In the genomic region with DNA sequence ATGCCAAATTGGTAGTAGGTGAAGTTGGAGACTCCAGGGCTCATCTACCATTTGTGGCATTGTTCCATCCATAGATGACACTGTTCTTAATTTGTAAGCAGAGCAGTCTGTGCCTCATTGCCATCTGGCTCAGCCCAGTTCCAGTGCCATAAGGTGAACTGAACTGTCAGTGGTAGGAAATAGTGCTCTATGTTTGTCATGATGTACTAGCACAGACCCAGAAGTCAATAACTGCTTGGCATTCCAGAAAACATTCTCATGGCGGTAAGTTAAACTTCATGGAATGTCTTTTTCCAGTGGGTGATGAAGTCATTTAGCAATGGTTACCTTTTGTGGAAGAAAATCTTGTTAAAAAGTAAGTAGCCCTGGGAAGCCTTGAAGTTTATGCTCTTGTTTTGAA, we compare ENCODE assay signal across 13 cellular contexts.
DNase-seq lines count a peak whose midpoint lies in the region; ATAC-seq, FAIRE-seq and TF ChIP-seq lines count a peak whose summit lies in the region.
"Had no signal": no experiment of that assay in that cellular context is flagged by ENCODE, and none has a peak within 500 bp of the region (broad histone marks: within the 10 kb centered on the region; RNA-seq: fewer than 3 reads in every experiment).

No MANE protein-coding gene starts in this region.

- no peaks in the 10 kb centered on the region for H3K27me3 ChIP-seq in keratinocyte (ENCODE audit: control insufficient read depth, extremely low read depth, insufficient read depth, low read length)

- no peak overlapping the region for H3K4me3 Mint-ChIP-seq in activated CD4-positive, alpha-beta T cell treated with anti-CD3 and anti-CD28 coated beads, Interleukin-2, amount 10 ng/mL, durations not matched to agents 24 days and 14 days
- H3K4me3 Mint-ChIP-seq in activated CD4-positive, alpha-beta T cell treated with anti-CD3 and anti-CD28 coated beads, Interleukin-2, amount 10 ng/mL, durations not matched to agents 7 days and 5 days = no peak overlapping the region
- H3K4me3 Mint-ChIP-seq: dendritic cell treated with granulocyte-macrophage colony-stimulating factor and Interleukin-4, amounts not matched to agents 40 ng/mL and 50 ng/mL, for 4 days; memory B cell had no signal

- H3K27ac Mint-ChIP-seq in activated CD4-positive, alpha-beta T cell treated with anti-CD3 and anti-CD28 coated beads, Interleukin-2, amount 10 ng/mL, durations not matched to agents 24 days and 14 days = no peak overlapping the region
- no peak overlapping the region for H3K27ac Mint-ChIP-seq in activated CD4-positive, alpha-beta T cell treated with anti-CD3 and anti-CD28 coated beads, Interleukin-2, amount 10 ng/mL, durations not matched to agents 7 days and 5 days
- H3K27ac Mint-ChIP-seq: dendritic cell treated with granulocyte-macrophage colony-stimulating factor and Interleukin-4, amounts not matched to agents 40 ng/mL and 50 ng/mL, for 4 days; memory B cell had no signal

- peaks cover 16% of the 10 kb centered on the region for H3K4me1 ChIP-seq in keratinocyte (ENCODE audit: control insufficient read depth, extremely low read depth, insufficient read depth, low read length)

- intact Hi-C loops in activated CD4-positive, alpha-beta T cell treated with anti-CD3 and anti-CD28 coated beads, Interleukin-2, amount 10 ng/mL, durations not matched to agents 24 days and 14 days (cut with micrococcal nuclease) = no loop called here

- H3K4me2 ChIP-seq in keratinocyte (ENCODE audit: control insufficient read depth, extremely low read depth, insufficient read depth, low read depth, low read length) = peak overlapping the region; percentile 9

- H3K79me2 ChIP-seq in keratinocyte (ENCODE audit: control insufficient read depth, insufficient read depth, low read length) = no peaks in the 10 kb centered on the region

- FAIRE-seq in keratinocyte (lab: Jason Lieb, UNC) = peak; percentile 100
- FAIRE-seq in urothelium cell line (lab: Jason Lieb, UNC) = peak; percentile 99

- no peak for TF ChIP-seq CTCF in astrocyte of the spinal cord (IDR thresholded peaks at IDR 0.05; ENCODE audit: low read depth, low read length)
- no peak for TF ChIP-seq CTCF in keratinocyte (optimal IDR thresholded peaks at IDR 0.05 in 1 of 3, IDR thresholded peaks at IDR 0.05 in 1 of 3, conservative IDR thresholded peaks at IDR 0.05 in 1 of 3; ENCODE audit: extremely low read depth in 1 of 3, insufficient read depth in 2 of 3, low read length in 3 of 3)

- in situ Hi-C loops in astrocyte of the spinal cord (cut with HindIII; ENCODE audit: low sequenced_read_pairs) = no loop called here

- CTCF ChIA-PET in activated CD4-positive, alpha-beta T cell treated with anti-CD3 and anti-CD28 coated beads, Interleukin-2, amount 10 ng/mL, durations not matched to agents 7 days and 5 days (lab: Charles Lee) = no interaction called here

- H3K4me1 Mint-ChIP-seq in activated CD4-positive, alpha-beta T cell treated with anti-CD3 and anti-CD28 coated beads, Interleukin-2, amount 10 ng/mL, durations not matched to agents 24 days and 14 days = no peaks in the 10 kb centered on the region
- no peaks in the 10 kb centered on the region for H3K4me1 Mint-ChIP-seq in activated CD4-positive, alpha-beta T cell treated with anti-CD3 and anti-CD28 coated beads, Interleukin-2, amount 10 ng/mL, durations not matched to agents 7 days and 5 days
- H3K4me1 Mint-ChIP-seq: memory B cell had no signal

- POLR2A ChIA-PET in activated CD4-positive, alpha-beta T cell treated with anti-CD3 and anti-CD28 coated beads, Interleukin-2, amount 10 ng/mL, durations not matched to agents 7 days and 5 days (lab: Charles Lee) = no interaction called here

- peaks cover 8% of the 10 kb centered on the region for H3K9me3 Mint-ChIP-seq in activated CD4-positive, alpha-beta T cell treated with anti-CD3 and anti-CD28 coated beads, Interleukin-2, amount 10 ng/mL, durations not matched to agents 24 days and 14 days
- H3K9me3 Mint-ChIP-seq in activated CD4-positive, alpha-beta T cell treated with anti-CD3 and anti-CD28 coated beads, Interleukin-2, amount 10 ng/mL, durations not matched to agents 7 days and 5 days = peaks cover 8% of the 10 kb centered on the region

- dilution Hi-C loops in keratinocyte (cut with MboI; ENCODE audit: extremely low pct_ligation_motif_present, low sequenced_read_pairs) = no loop called here

- no peak overlapping the region for H3K9ac ChIP-seq in keratinocyte (ENCODE audit: control insufficient read depth, extremely low read depth, insufficient read depth, low read length)

- peak overlapping the region; percentile 39 for H3K27ac ChIP-seq in keratinocyte (ENCODE audit: control insufficient read depth, insufficient read depth, low read length)
- H3K27ac ChIP-seq: 22Rv1 had no signal

- H2AFZ ChIP-seq in keratinocyte (ENCODE audit: control insufficient read depth, low read length) = no peak overlapping the region

- H3K9me1 ChIP-seq in keratinocyte (ENCODE audit: control insufficient read depth, extremely low read depth, insufficient read depth, low read length) = no peaks in the 10 kb centered on the region

- no peaks in the 10 kb centered on the region for H3K36me3 ChIP-seq in keratinocyte (ENCODE audit: control insufficient read depth in 2 of 2, extremely low read depth in 1 of 2, insufficient read depth in 2 of 2, low read length in 2 of 2)

- no peaks in the 10 kb centered on the region for H3K27me3 Mint-ChIP-seq in activated CD4-positive, alpha-beta T cell treated with anti-CD3 and anti-CD28 coated beads, Interleukin-2, amount 10 ng/mL, durations not matched to agents 24 days and 14 days
- H3K27me3 Mint-ChIP-seq in activated CD4-positive, alpha-beta T cell treated with anti-CD3 and anti-CD28 coated beads, Interleukin-2, amount 10 ng/mL, durations not matched to agents 7 days and 5 days = no peaks in the 10 kb centered on the region
- H3K27me3 Mint-ChIP-seq: dendritic cell treated with granulocyte-macrophage colony-stimulating factor and Interleukin-4, amounts not matched to agents 40 ng/mL and 50 ng/mL, for 4 days had no signal

- ATAC-seq in HG03460 (IDR thresholded peaks at IDR 0.05; ENCODE audit: unreplicated experiment) = no peak

- DNase-seq in activated CD4-positive, alpha-beta T cell treated with anti-CD3 and anti-CD28 coated beads, Interleukin-2, amount 10 ng/mL, durations not matched to agents 24 days and 14 days = peak; percentile 14
- no peak for DNase-seq in activated CD4-positive, alpha-beta T cell treated with anti-CD3 and anti-CD28 coated beads, Interleukin-2, amount 10 ng/mL, durations not matched to agents 7 days and 5 days
- DNase-seq in astrocyte of the spinal cord (ENCODE audit: low read depth, low spot score) = peak; percentile 88
- peak; percentile 48 for DNase-seq in keratinocyte (ENCODE audit: low read depth, low spot score)
- DNase-seq in urothelium cell line (ENCODE audit: low spot score) = peak; percentile 77
- no peak for DNase-seq in germinal center (ENCODE audit: low spot score)
- DNase-seq in DMS79 treated with DMSO at 0.1 percent for 48 hours (lab: John Stamatoyannopoulos, UW) = no peak
- DNase-seq: activated CD8-positive, alpha-beta memory T cell treated with anti-CD3 and anti-CD28 coated beads for 24 hours; NCI-H146 had no signal

- H3K4me3 ChIP-seq in astrocyte of the spinal cord (ENCODE audit: low read depth, low read length) (no peak overlapping the region), keratinocyte (ENCODE audit: control insufficient read depth in 2 of 3, extremely low read depth in 1 of 3, insufficient read depth in 2 of 3, low read depth in 1 of 3, low read length in 3 of 3) (no peak overlapping the region)

- H3K9me3 ChIP-seq in keratinocyte (ENCODE audit: control insufficient read depth, low read depth, low read length) = peaks cover 2% of the 10 kb centered on the region

- no peaks in the 10 kb centered on the region for H4K20me1 ChIP-seq in keratinocyte (ENCODE audit: control insufficient read depth, extremely low read depth, insufficient read depth, low read length)

- H3K36me3 Mint-ChIP-seq in activated CD4-positive, alpha-beta T cell treated with anti-CD3 and anti-CD28 coated beads, Interleukin-2, amount 10 ng/mL, durations not matched to agents 24 days and 14 days (ENCODE audit: low read depth) = no peaks in the 10 kb centered on the region
- H3K36me3 Mint-ChIP-seq in activated CD4-positive, alpha-beta T cell treated with anti-CD3 and anti-CD28 coated beads, Interleukin-2, amount 10 ng/mL, durations not matched to agents 7 days and 5 days (ENCODE audit: low read depth) = no peaks in the 10 kb centered on the region

Comparison
In these comparisons a context has a peak if more than half of its experiments do, and no peak if none do; other contexts are left out.
1. DNase-seq: peak in activated CD4-positive, alpha-beta T cell treated with anti-CD3 and anti-CD28 coated beads, Interleukin-2, amount 10 ng/mL, durations not matched to agents 24 days and 14 days (single experiment), astrocyte of the spinal cord (single experiment), keratinocyte (single experiment) and urothelium cell line (single experiment); none in activated CD4-positive, alpha-beta T cell treated with anti-CD3 and anti-CD28 coated beads, Interleukin-2, amount 10 ng/mL, durations not matched to agents 7 days and 5 days (single experiment), germinal center (single experiment) and DMS79 treated with DMSO at 0.1 percent for 48 hours (single experiment).